34 cellular contexts compared by ENCODE assay signal in the genomic region with DNA sequence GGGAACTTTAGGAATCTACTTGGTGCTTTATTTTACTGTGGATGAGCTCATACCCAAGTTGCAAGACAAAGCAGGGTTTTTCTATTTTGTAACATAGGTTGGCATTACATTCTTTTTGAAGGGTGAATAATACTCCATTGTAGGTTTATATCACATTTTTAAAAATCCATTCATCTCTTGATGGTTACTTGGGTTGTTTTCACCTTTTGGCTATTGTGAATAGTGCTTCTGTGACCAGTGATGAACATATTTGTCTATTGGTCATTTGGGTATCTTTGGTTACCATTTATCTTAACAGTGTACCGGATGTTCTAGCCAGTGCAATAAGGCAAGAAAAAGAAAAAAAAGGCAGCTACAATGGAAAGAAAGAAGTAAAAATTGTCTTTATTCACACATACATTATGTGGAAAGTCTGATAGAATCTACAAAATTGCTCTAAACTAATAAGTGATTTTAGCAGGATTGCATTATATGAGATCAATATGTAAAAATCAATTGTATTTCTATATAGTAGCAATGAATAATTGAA.
"Had no signal": no experiment of that assay in that cellular context is flagged by ENCODE, and none has a peak within 500 bp of the region (broad histone marks: within the 10 kb centered on the region; RNA-seq: fewer than 3 reads in every experiment).

No MANE protein-coding gene starts in this region.

- ATAC-seq: activated CD4-positive, alpha-beta T cell treated with anti-CD3 and anti-CD28 coated beads for 36 hours; activated CD8-positive, alpha-beta T cell treated with anti-CD3 and anti-CD28 coated beads, Interleukin-2, amount 10 ng/mL, durations not matched to agents 7 days and 5 days; esophagus mucosa; T-helper 17 cell had no signal

- DNase-seq: activated CD4-positive, alpha-beta memory T cell treated with anti-CD3 and anti-CD28 coated beads for 36 hours; activated CD4-positive, alpha-beta T cell treated with anti-CD3 and anti-CD28 coated beads for 36 hours; activated CD4-positive, alpha-beta T cell treated with anti-CD3 and anti-CD28 coated beads, Interleukin-2, amount 10 ng/mL, durations not matched to agents 24 days and 14 days; activated CD4-positive, CD25-positive, alpha-beta regulatory T cell; activated CD4-positive, CD25-positive, alpha-beta regulatory T cell treated with anti-CD3 and anti-CD28 coated beads, Interleukin-2, amount 50 U/mL, for 72 hours; activated CD8-positive, alpha-beta memory T cell treated with anti-CD3 and anti-CD28 coated beads, Interleukin-2, amount 50 U/mL, for 48 hours; activated CD8-positive, alpha-beta T cell treated with anti-CD3 and anti-CD28 coated beads, Interleukin-2, amount 10 ng/mL, durations not matched to agents 7 days and 5 days; activated effector memory CD4-positive, alpha-beta T cell treated with Interleukin-2 at 50 U/mL for 16 hours; activated gamma-delta T cell treated with Interleukin-2 at 50 U/mL for 16 hours; activated naive CD4-positive, alpha-beta T cell treated with anti-CD3 and anti-CD28 coated beads, Interleukin-2, amount 50 U/mL, for 16 hours; activated naive CD4-positive, alpha-beta T cell treated with Interleukin-2 at 50 U/mL for 16 hours; activated T-cell treated with anti-CD3 and anti-CD28 coated beads for 4 hours; activated T-cell treated with anti-CD3 and anti-CD28 coated beads, Interleukin-2, amount 50 U/mL, for 24 hours; activated T-cell treated with anti-CD3 and anti-CD28 coated beads, Interleukin-2, amount 50 U/mL, for 72 hours; amniotic stem cell; anterior cingulate cortex; brain microvascular endothelial cell; dorsolateral prefrontal cortex; effector memory CD4-positive, alpha-beta T cell; endodermal cell; glutamatergic neuron; T-helper 1 cell; T-helper 17 cell; T1000; WERI-Rb-1 had no signal

- H3K9me3 Mint-ChIP-seq: central memory CD8-positive, alpha-beta T cell had no signal

- H3K4me1 Mint-ChIP-seq: endodermal cell had no signal

- H3K27ac Mint-ChIP-seq: activated CD4-positive, alpha-beta T cell treated with anti-CD3 and anti-CD28 coated beads for 36 hours; activated CD8-positive, alpha-beta T cell treated with anti-CD3 and anti-CD28 coated beads, Interleukin-2, amount 10 ng/mL, durations not matched to agents 7 days and 5 days; activated naive CD8-positive, alpha-beta T cell; activated T-cell treated with anti-CD3 and anti-CD28 coated beads, Interleukin-2, amount 50 U/mL, for 24 hours; activated T-cell treated with anti-CD3 and anti-CD28 coated beads, Interleukin-2, amount 50 U/mL, for 72 hours; dendritic cell treated with granulocyte-macrophage colony-stimulating factor and Interleukin-4, amounts not matched to agents 40 ng/mL and 50 ng/mL, for 4 days; endodermal cell; T-helper 17 cell; T-helper 2 cell treated with Interferon-gamma antibody and Interleukin-4, amounts not matched to agents 5 μg/mL and 100 μg/mL, for 36 hours had no signal

- H3K27me3 ChIP-seq: brain microvascular endothelial cell, dorsolateral prefrontal cortex had no signal

- H3K4me3 ChIP-seq: coronary artery, dorsolateral prefrontal cortex had no signal

- H3K36me3 ChIP-seq: brain microvascular endothelial cell, WERI-Rb-1 had no signal

- H3K27me3 Mint-ChIP-seq: activated CD4-positive, alpha-beta memory T cell treated with anti-CD3 and anti-CD28 coated beads for 36 hours; activated CD4-positive, alpha-beta T cell treated with anti-CD3 and anti-CD28 coated beads for 36 hours; activated CD4-positive, alpha-beta T cell treated with anti-CD3 and anti-CD28 coated beads, Interleukin-2, amount 10 ng/mL, durations not matched to agents 24 days and 14 days; activated naive CD8-positive, alpha-beta T cell; activated T-cell treated with anti-CD3 and anti-CD28 coated beads, Interleukin-2, amount 50 U/mL, for 24 hours; central memory CD8-positive, alpha-beta T cell; dendritic cell treated with granulocyte-macrophage colony-stimulating factor and Interleukin-4, amounts not matched to agents 40 ng/mL and 50 ng/mL, for 4 days; T-helper 17 cell had no signal

- FAIRE-seq: astrocyte, bronchial epithelial cell, frontal cortex had no signal

- H3K27ac ChIP-seq: brain microvascular endothelial cell, coronary artery, dorsolateral prefrontal cortex, WERI-Rb-1 had no signal

- H3K4me3 Mint-ChIP-seq: activated CD4-positive, alpha-beta memory T cell treated with anti-CD3 and anti-CD28 coated beads for 36 hours; activated CD4-positive, alpha-beta T cell treated with anti-CD3 and anti-CD28 coated beads for 36 hours; activated CD4-positive, alpha-beta T cell treated with anti-CD3 and anti-CD28 coated beads, Interleukin-2, amount 10 ng/mL, durations not matched to agents 24 days and 14 days; activated CD8-positive, alpha-beta T cell treated with anti-CD3 and anti-CD28 coated beads, Interleukin-2, amount 10 ng/mL, durations not matched to agents 7 days and 5 days; activated naive CD8-positive, alpha-beta T cell; activated T-cell treated with anti-CD3 and anti-CD28 coated beads, Interleukin-2, amount 50 U/mL, for 24 hours; central memory CD8-positive, alpha-beta T cell; dendritic cell treated with granulocyte-macrophage colony-stimulating factor and Interleukin-4, amounts not matched to agents 40 ng/mL and 50 ng/mL, for 4 days; endodermal cell; T-helper 17 cell; T-helper 2 cell treated with Interferon-gamma antibody and Interleukin-4, amounts not matched to agents 5 μg/mL and 100 μg/mL, for 36 hours had no signal
